Comparison of ENCODE assay signal across 24 cellular contexts in the genomic region with DNA sequence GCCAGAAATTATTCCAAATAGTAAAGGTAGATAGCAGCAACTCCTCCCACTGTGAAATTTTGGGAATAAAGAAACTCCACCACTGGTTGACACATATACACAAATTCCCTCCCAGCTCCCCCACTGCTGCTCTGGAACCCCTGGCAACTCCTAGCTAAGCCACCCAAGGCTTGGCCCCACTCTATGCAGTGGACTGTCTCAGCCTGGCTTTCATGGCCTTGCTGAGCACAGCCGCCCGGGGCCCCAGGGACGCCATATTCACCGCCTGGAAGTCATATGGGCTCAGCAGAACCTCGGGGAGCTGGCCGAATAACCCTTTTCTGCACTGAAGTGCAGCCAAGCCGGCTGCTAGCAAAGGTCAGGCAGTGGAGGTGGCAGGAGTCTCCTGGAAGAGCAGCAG.
"Had no signal": no experiment of that assay in that cellular context is flagged by ENCODE, and none has a peak within 500 bp of the region (broad histone marks: within the 10 kb centered on the region; RNA-seq: fewer than 3 reads in every experiment).

No MANE protein-coding gene starts in this region.

- H3K27ac Mint-ChIP-seq: activated CD4-positive, alpha-beta memory T cell treated with anti-CD3 and anti-CD28 coated beads for 36 hours; neural progenitor cell; T-cell; T-helper 2 cell treated with Interferon-gamma antibody and Interleukin-4, amounts not matched to agents 5 μg/mL and 100 μg/mL, for 36 hours had no signal

- H3K4me3 Mint-ChIP-seq: activated CD4-positive, alpha-beta memory T cell treated with anti-CD3 and anti-CD28 coated beads for 36 hours; naive thymus-derived CD4-positive, alpha-beta T cell; neural progenitor cell; T-cell; T-helper 2 cell treated with Interferon-gamma antibody and Interleukin-4, amounts not matched to agents 5 μg/mL and 100 μg/mL, for 36 hours had no signal

- H3K9me3 Mint-ChIP-seq: activated CD4-positive, alpha-beta memory T cell treated with anti-CD3 and anti-CD28 coated beads for 36 hours; activated naive CD4-positive, alpha-beta T cell treated with anti-CD3 and anti-CD28 coated beads, Interleukin-2, amount 50 U/mL, for 72 hours; naive thymus-derived CD4-positive, alpha-beta T cell; neural progenitor cell; T-cell; T-helper 2 cell treated with Interferon-gamma antibody and Interleukin-4, amounts not matched to agents 5 μg/mL and 100 μg/mL, for 36 hours had no signal

- H3K9me3 ChIP-seq: breast epithelium, suprapubic skin, tibial artery had no signal

- H3K36me3 Mint-ChIP-seq: activated naive CD4-positive, alpha-beta T cell treated with anti-CD3 and anti-CD28 coated beads, Interleukin-2, amount 50 U/mL, for 72 hours had no signal

- H3K9ac ChIP-seq: neural progenitor cell had no signal

- H3K4me2 ChIP-seq: neural progenitor cell had no signal

- H3K27me3 ChIP-seq: breast epithelium, neural progenitor cell, suprapubic skin, tibial artery had no signal

- ATAC-seq: activated naive CD4-positive, alpha-beta T cell treated with anti-CD3 and anti-CD28 coated beads, Interleukin-2, amount 50 U/mL, for 72 hours; left colon; naive thymus-derived CD4-positive, alpha-beta T cell; right cardiac atrium; T-cell had no signal

- DNase-seq: activated CD4-positive, alpha-beta memory T cell treated with anti-CD3 and anti-CD28 coated beads for 36 hours; activated CD4-positive, alpha-beta T cell treated with anti-CD3 and anti-CD28 coated beads for 4 hours; activated CD8-positive, alpha-beta memory T cell treated with anti-CD3 and anti-CD28 coated beads, Interleukin-2, amount 50 U/mL, for 4 hours; activated naive CD4-positive, alpha-beta T cell; activated T-cell treated with anti-CD3 and anti-CD28 coated beads, Interleukin-2, amount 50 U/mL, for 1 hour; dermis blood vessel endothelial cell; effector CD4-positive, alpha-beta T cell; left colon; midbrain; naive thymus-derived CD4-positive, alpha-beta T cell; posterior cingulate gyrus; right cardiac atrium; stimulated activated naive CD4-positive, alpha-beta T cell; T-cell; tibial artery had no signal

- FAIRE-seq: colon, endometrium, keratinocyte had no signal

- H3K4me3 ChIP-seq: breast epithelium, neural progenitor cell, suprapubic skin, tibial artery had no signal

- H3K36me3 ChIP-seq: breast epithelium had no signal

- H3K27me3 Mint-ChIP-seq: activated CD4-positive, alpha-beta memory T cell treated with anti-CD3 and anti-CD28 coated beads for 36 hours; naive thymus-derived CD4-positive, alpha-beta T cell; T-cell had no signal

- H3K27ac ChIP-seq: breast epithelium, epithelial cell of prostate, neural progenitor cell, suprapubic skin, tibial artery had no signal

- H3K4me1 ChIP-seq: breast epithelium, neural progenitor cell, suprapubic skin, tibial artery had no signal

- H2AFZ ChIP-seq: neural progenitor cell had no signal

- H3K4me1 Mint-ChIP-seq: neural progenitor cell had no signal
